ENCODE assay signal across 21 cellular contexts in genomic region chr5:142884029-142884428, GRCh38.
"Had no signal": no experiment of that assay in that cellular context is flagged by ENCODE, and none has a peak within 500 bp of the region (broad histone marks: within the 10 kb centered on the region; RNA-seq: fewer than 3 reads in every experiment).

No MANE protein-coding gene starts in this region.

- H3K9me3 Mint-ChIP-seq: activated naive CD8-positive, alpha-beta T cell treated with anti-CD3 and anti-CD28 coated beads for 36 hours; immature natural killer cell; T-cell; WTC11 had no signal

- H3K4me3 Mint-ChIP-seq: activated naive CD8-positive, alpha-beta T cell treated with anti-CD3 and anti-CD28 coated beads for 36 hours; immature natural killer cell; T-cell; WTC11 had no signal

- H3K36me3 Mint-ChIP-seq: activated naive CD8-positive, alpha-beta T cell treated with anti-CD3 and anti-CD28 coated beads for 36 hours; WTC11 had no signal

- H3K4me3 ChIP-seq: hepatocyte, left lung, sigmoid colon, upper lobe of right lung had no signal

- H2AFZ ChIP-seq: hepatocyte had no signal

- H3K36me3 ChIP-seq: sigmoid colon had no signal

- H3K4me1 ChIP-seq: foreskin keratinocyte had no signal

- H3K4me2 ChIP-seq: hepatocyte had no signal

- ATAC-seq: foreskin keratinocyte, left lung, T-cell, upper lobe of right lung, WTC11 had no signal

- H3K9me3 ChIP-seq: left lung, sigmoid colon, upper lobe of right lung had no signal

- H3K27me3 ChIP-seq: foreskin keratinocyte, hepatocyte, left lung, sigmoid colon, upper lobe of right lung had no signal

- H3K27me3 Mint-ChIP-seq: activated naive CD8-positive, alpha-beta T cell treated with anti-CD3 and anti-CD28 coated beads for 36 hours; T-cell had no signal

- H3K79me2 ChIP-seq: hepatocyte had no signal

- H3K27ac Mint-ChIP-seq: activated naive CD8-positive, alpha-beta T cell treated with anti-CD3 and anti-CD28 coated beads for 36 hours had no signal

- H3K4me1 Mint-ChIP-seq: activated naive CD8-positive, alpha-beta T cell treated with anti-CD3 and anti-CD28 coated beads for 36 hours had no signal

- H3K27ac ChIP-seq: foreskin keratinocyte, hepatocyte, left lung, sigmoid colon, upper lobe of right lung had no signal

- DNase-seq: activated CD8-positive, alpha-beta memory T cell treated with anti-CD3 and anti-CD28 coated beads for 24 hours; activated CD8-positive, alpha-beta memory T cell treated with anti-CD3 and anti-CD28 coated beads, Interleukin-2, amount 50 U/mL, for 4 hours; activated naive CD4-positive, alpha-beta T cell treated with Interleukin-2 at 50 U/mL for 16 hours; activated naive CD8-positive, alpha-beta T cell treated with anti-CD3 and anti-CD28 coated beads for 36 hours; activated T-cell treated with anti-CD3 and anti-CD28 coated beads, Interleukin-2, amount 50 U/mL, for 48 hours; cortex of kidney; foreskin keratinocyte; immature natural killer cell; left lung; mammary epithelial cell; occipital lobe; posterior cingulate gyrus; sigmoid colon; stimulated activated CD4-positive, alpha-beta T cell treated with anti-CD3 and anti-CD28 coated beads, Interleukin-2, amount 100 ng/mL, for 48 hours; stimulated activated CD8-positive, alpha-beta memory T cell treated with anti-CD3 and anti-CD28 coated beads, Interleukin-4, amount 100 ng/mL, for 48 hours; stimulated activated naive CD4-positive, alpha-beta T cell treated with Interleukin-2 at 50 U/mL for 16 hours; T-cell; T-helper 9 cell; upper lobe of right lung had no signal
